In genomic region chr19:10718205-10719196, GRCh38 we compare ENCODE assay signal across 8 cellular contexts. TPM values are rescaled to one million over a fixed set of nuclear protein-coding genes. Genes with fewer than 3 reads are reported as not detected.
DNase-seq lines count a peak whose midpoint lies in the region; ATAC-seq, FAIRE-seq and TF ChIP-seq lines count a peak whose summit lies in the region.

No MANE protein-coding gene starts in this region.

- H3K27me3 ChIP-seq in astrocyte (ENCODE audit: insufficient read depth, low read length) (no peaks in the 10 kb centered on the region), skeletal muscle satellite cell (ENCODE audit: control insufficient read depth, insufficient read depth, low read length) (no peaks in the 10 kb centered on the region)

- H3K27ac Mint-ChIP-seq in astrocyte (ENCODE audit: unreplicated experiment) = peak overlapping the region; percentile 94

- FAIRE-seq in astrocyte (lab: Jason Lieb, UNC) (no peak), GM19239 (lab: Jason Lieb, UNC) (no peak)

- peaks cover 8% of the 10 kb centered on the region for H3K4me1 Mint-ChIP-seq in astrocyte (ENCODE audit: low read depth, unreplicated experiment)

- H3K4me2 ChIP-seq in astrocyte (ENCODE audit: low read length) (peak overlapping the region; percentile 94), skeletal muscle satellite cell (ENCODE audit: low read length) (peak overlapping the region; percentile 96)

- H3K4me3 ChIP-seq in astrocyte (ENCODE audit: insufficient read depth, low read depth, low read length) (peak overlapping the region; percentile 84), iPS-11a (ENCODE audit: low read depth, low read length) (peak overlapping the region; percentile 88), skeletal muscle satellite cell (ENCODE audit: low read length) (peak overlapping the region; percentile 91)

- H3K4me3 Mint-ChIP-seq in astrocyte (ENCODE audit: unreplicated experiment) = peak overlapping the region; percentile 98

- H3K27me3 Mint-ChIP-seq in astrocyte (ENCODE audit: low read depth, unreplicated experiment) = no peaks in the 10 kb centered on the region

- DNase-seq in NCI-H2196 (lab: John Stamatoyannopoulos, UW; ENCODE audit: unreplicated experiment) = peak; percentile 36
- no peak for DNase-seq in NCI-H2196 treated with DMSO at 0.1 percent for 48 hours (lab: John Stamatoyannopoulos, UW; ENCODE audit: unreplicated experiment)
- peak; percentile 28 for DNase-seq in T follicular helper cell (ENCODE audit: low read depth)
- peak; percentile 8 for DNase-seq in astrocyte (ENCODE audit: low read depth)
- no peak for DNase-seq in GM19239 (ENCODE audit: insufficient read length, low spot score)

- peaks cover 56% of the 10 kb centered on the region for H3K79me2 ChIP-seq in astrocyte (ENCODE audit: insufficient read depth, low read length)

- no peak for TF ChIP-seq CTCF in astrocyte (IDR thresholded peaks at IDR 0.05; ENCODE audit: insufficient read depth, low read depth, low read length)

- H3K4me1 ChIP-seq in astrocyte (ENCODE audit: insufficient read depth, low read length) = peaks cover 14% of the 10 kb centered on the region
- peaks cover 11% of the 10 kb centered on the region for H3K4me1 ChIP-seq in skeletal muscle satellite cell (ENCODE audit: control insufficient read depth, insufficient read depth, low read length)

- no peaks in the 10 kb centered on the region for H3K9me3 ChIP-seq in astrocyte (ENCODE audit: insufficient read depth, low read depth, low read length)
- no peaks in the 10 kb centered on the region for H3K9me3 ChIP-seq in skeletal muscle satellite cell (replicated peaks; ENCODE audit: low read length)

- H3K9ac ChIP-seq in astrocyte (ENCODE audit: low read length) (peak overlapping the region; percentile 91), skeletal muscle satellite cell (ENCODE audit: low read depth, low read length) (peak overlapping the region; percentile 97)

- H4K20me1 ChIP-seq in astrocyte (ENCODE audit: insufficient read depth, low read length) = peaks cover 50% of the 10 kb centered on the region

- peak overlapping the region; percentile 79 for H3K27ac ChIP-seq in astrocyte (ENCODE audit: low read depth, low read length)

- ATAC-seq in HG03095 (IDR thresholded peaks at IDR 0.05; ENCODE audit: unreplicated experiment) = peak; percentile 8

- no peaks in the 10 kb centered on the region for H3K36me3 ChIP-seq in astrocyte (ENCODE audit: insufficient read depth, low read length)
- H3K36me3 ChIP-seq in skeletal muscle satellite cell (ENCODE audit: insufficient read depth, low read length) = peaks cover 15% of the 10 kb centered on the region

- peaks cover 5% of the 10 kb centered on the region for H3K36me3 Mint-ChIP-seq in astrocyte (ENCODE audit: low read depth, unreplicated experiment)

- H3K9me3 Mint-ChIP-seq in astrocyte (ENCODE audit: unreplicated experiment) = no peaks in the 10 kb centered on the region

- peak overlapping the region; percentile 72 for H2AFZ ChIP-seq in astrocyte (ENCODE audit: low read depth, low read length)

RNA-seq across cellular contexts. Expression of gene DNM2, which starts 0.6 kb away (rescaled TPM):
- 129 TPM in 2 replicates for total RNA-seq in astrocyte
- total RNA-seq in skeletal muscle satellite cell (2012; rRNA removed) = 73.8 TPM in 2 replicates

RNA-seq across cellular contexts. Expression of gene QTRT1, which starts 17.3 kb away (rescaled TPM):
- total RNA-seq in astrocyte = 27.3 and 27.5 TPM in 2 replicates
- total RNA-seq in skeletal muscle satellite cell (2012; rRNA removed) = 37.3 and 38.9 TPM in 2 replicates

Comparison
In these comparisons a context has a peak if more than half of its experiments do, and no peak if none do; other contexts are left out.
1. DNase-seq: peak in NCI-H2196 (single experiment), T follicular helper cell (single experiment) and astrocyte (single experiment); none in NCI-H2196 treated with DMSO at 0.1 percent for 48 hours (single experiment) and GM19239 (single experiment).
2. Peak in every context shown above with its lines, with median percentiles within 50 percentile points of each other: H3K4me3 ChIP-seq.